Comparison of ENCODE assay signal across 17 cellular contexts in the genomic region with DNA sequence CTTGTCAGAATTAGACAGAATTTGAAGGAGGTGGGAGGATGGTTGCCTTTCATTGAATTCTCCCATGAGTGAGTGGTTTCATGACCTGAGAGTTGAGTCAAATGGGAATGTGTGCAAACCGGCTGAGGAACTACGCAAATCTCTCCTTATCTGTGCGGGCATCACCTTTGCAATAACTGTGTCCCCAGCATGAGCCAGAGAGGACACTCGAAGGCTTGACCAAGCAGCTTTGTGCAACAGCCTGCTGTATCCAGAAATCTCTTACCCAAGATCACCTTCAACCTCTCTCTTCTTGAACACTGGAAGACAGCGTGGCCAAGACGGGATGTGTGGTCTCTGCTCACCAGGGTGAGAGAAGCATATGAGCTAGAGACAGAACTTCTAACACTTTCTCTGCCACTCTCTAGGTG.
A peak's percentile ranks its signal among the peaks of the same experiment; 100 is the strongest.
DNase-seq lines count a peak whose midpoint lies in the region; ATAC-seq and TF ChIP-seq lines count a peak whose summit lies in the region.
"Had no signal": no experiment of that assay in that cellular context is flagged by ENCODE, and none has a peak within 500 bp of the region (broad histone marks: within the 10 kb centered on the region; RNA-seq: fewer than 3 reads in every experiment).

No MANE protein-coding gene starts in this region.

- intact Hi-C loops in right lobe of liver (cut with DNase I): loop anchor here in 1 of 2 donors (10.0 kb wide), 1 partner anchor 224 kb away; no protein-coding TSS in a partner anchor

- peak overlapping the region; percentile 91 for H3K27ac Mint-ChIP-seq in activated naive CD4-positive, alpha-beta T cell treated with anti-CD3 and anti-CD28 coated beads, Interleukin-2, amount 10 ng/mL, durations not matched to agents 7 days and 5 days
- H3K27ac Mint-ChIP-seq in activated naive CD8-positive, alpha-beta T cell treated with anti-CD3 and anti-CD28 coated beads, Interleukin-2, amount 50 U/mL, for 24 hours: peak overlapping the region; percentile 95
- peak overlapping the region; percentile 60 for H3K27ac Mint-ChIP-seq in stimulated activated naive B cell treated with anti-CD40 and anti-IgM and Interleukin-4, amounts not matched to agents 10 μg/mL and 1 μg/mL and 100 μg/mL, for 72 hours
- H3K27ac Mint-ChIP-seq: HFFc6, nephron had no signal

- no peak for ATAC-seq in activated naive CD8-positive, alpha-beta T cell treated with anti-CD3 and anti-CD28 coated beads, Interleukin-2, amount 50 U/mL, for 24 hours
- ATAC-seq in stimulated activated naive B cell treated with anti-CD40 and anti-IgM and Interleukin-4, amounts not matched to agents 10 μg/mL and 1 μg/mL and 100 μg/mL, for 72 hours (replicated peaks): no peak
- no peak for ATAC-seq in right lobe of liver
- ATAC-seq: esophagus mucosa had no signal

- no peak overlapping the region for H3K4me3 Mint-ChIP-seq in activated naive CD4-positive, alpha-beta T cell treated with anti-CD3 and anti-CD28 coated beads, Interleukin-2, amount 10 ng/mL, durations not matched to agents 7 days and 5 days
- H3K4me3 Mint-ChIP-seq in activated naive CD8-positive, alpha-beta T cell treated with anti-CD3 and anti-CD28 coated beads, Interleukin-2, amount 50 U/mL, for 24 hours: peak overlapping the region; percentile 10
- no peak overlapping the region for H3K4me3 Mint-ChIP-seq in stimulated activated naive B cell treated with anti-CD40 and anti-IgM and Interleukin-4, amounts not matched to agents 10 μg/mL and 1 μg/mL and 100 μg/mL, for 72 hours
- H3K4me3 Mint-ChIP-seq: HFFc6, nephron had no signal

- TF ChIP-seq CTCF in HL-60 (IDR thresholded peaks at IDR 0.05; ENCODE audit: insufficient read depth, low read length) (no peak), right lobe of liver (IDR thresholded peaks at IDR 0.05) (no peak)

- no peak for DNase-seq in activated naive CD4-positive, alpha-beta T cell treated with anti-CD3 and anti-CD28 coated beads, Interleukin-2, amount 10 ng/mL, durations not matched to agents 7 days and 5 days
- no peak for DNase-seq in activated naive CD4-positive, alpha-beta T cell treated with anti-CD3 and anti-CD28 coated beads, Interleukin-2, amount 50 U/mL, for 16 hours
- DNase-seq in HL-60 (ENCODE audit: low read depth in 1 of 2, low spot score in 1 of 2): no peak
- DNase-seq in activated naive CD8-positive, alpha-beta T cell treated with anti-CD3 and anti-CD28 coated beads, Interleukin-2, amount 50 U/mL, for 24 hours: no peak
- no peak for DNase-seq in stimulated activated naive B cell treated with anti-CD40 and anti-IgM and Interleukin-4, amounts not matched to agents 10 μg/mL and 1 μg/mL and 100 μg/mL, for 72 hours
- no peak for DNase-seq in right lobe of liver
- no peak for DNase-seq in NCI-H226
- DNase-seq in NCI-H524 treated with DMSO at 0.1 percent for 48 hours (lab: John Stamatoyannopoulos, UW): no peak
- DNase-seq: cortex of kidney, HFFc6, NCI-H1436 treated with DMSO at 0.1 percent for 48 hours, NCI-H345 had no signal

- peaks cover 3% of the 10 kb centered on the region for H3K27me3 Mint-ChIP-seq in activated naive CD4-positive, alpha-beta T cell treated with anti-CD3 and anti-CD28 coated beads, Interleukin-2, amount 10 ng/mL, durations not matched to agents 7 days and 5 days
- no peaks in the 10 kb centered on the region for H3K27me3 Mint-ChIP-seq in activated naive CD8-positive, alpha-beta T cell treated with anti-CD3 and anti-CD28 coated beads, Interleukin-2, amount 50 U/mL, for 24 hours
- H3K27me3 Mint-ChIP-seq in stimulated activated naive B cell treated with anti-CD40 and anti-IgM and Interleukin-4, amounts not matched to agents 10 μg/mL and 1 μg/mL and 100 μg/mL, for 72 hours: no peaks in the 10 kb centered on the region

- H3K4me3 ChIP-seq in HL-60 (replicated peaks; ENCODE audit: insufficient read depth, low read length): no peak overlapping the region
- no peak overlapping the region for H3K4me3 ChIP-seq in right lobe of liver
- H3K4me3 ChIP-seq: lung, SJSA1 had no signal

- no peaks in the 10 kb centered on the region for H3K4me1 ChIP-seq in right lobe of liver
- H3K4me1 ChIP-seq: SJSA1 had no signal

- peaks cover 99% of the 10 kb centered on the region for H3K4me1 Mint-ChIP-seq in activated naive CD4-positive, alpha-beta T cell treated with anti-CD3 and anti-CD28 coated beads, Interleukin-2, amount 10 ng/mL, durations not matched to agents 7 days and 5 days
- peaks cover 97% of the 10 kb centered on the region for H3K4me1 Mint-ChIP-seq in activated naive CD8-positive, alpha-beta T cell treated with anti-CD3 and anti-CD28 coated beads, Interleukin-2, amount 50 U/mL, for 24 hours
- peaks cover 74 to 88% of the 10 kb centered on the region in 2 donors for H3K4me1 Mint-ChIP-seq in stimulated activated naive B cell treated with anti-CD40 and anti-IgM and Interleukin-4, amounts not matched to agents 10 μg/mL and 1 μg/mL and 100 μg/mL, for 72 hours
- H3K4me1 Mint-ChIP-seq: nephron had no signal

- H3K27me3 ChIP-seq in HL-60 (ENCODE audit: insufficient read depth, poor library complexity, severe bottlenecking) (no peaks in the 10 kb centered on the region), right lobe of liver (no peaks in the 10 kb centered on the region)
- H3K27me3 ChIP-seq: SJSA1 had no signal

- WGBS in right lobe of liver (ENCODE audit: insufficient coverage, low coverage, low lambda C conversion rate, missing lambda C conversion rate): 51% methylated on average over 5 of the region's 6 CpGs

- no peaks in the 10 kb centered on the region for H3K9me3 ChIP-seq in right lobe of liver
- H3K9me3 ChIP-seq: SJSA1 had no signal

- H3K9me3 Mint-ChIP-seq in activated naive CD4-positive, alpha-beta T cell treated with anti-CD3 and anti-CD28 coated beads, Interleukin-2, amount 10 ng/mL, durations not matched to agents 7 days and 5 days: peaks cover 2% of the 10 kb centered on the region
- no peaks in the 10 kb centered on the region for H3K9me3 Mint-ChIP-seq in activated naive CD8-positive, alpha-beta T cell treated with anti-CD3 and anti-CD28 coated beads, Interleukin-2, amount 50 U/mL, for 24 hours
- H3K9me3 Mint-ChIP-seq in stimulated activated naive B cell treated with anti-CD40 and anti-IgM and Interleukin-4, amounts not matched to agents 10 μg/mL and 1 μg/mL and 100 μg/mL, for 72 hours: no peaks in the 10 kb centered on the region
- H3K9me3 Mint-ChIP-seq: nephron had no signal

- no peak for TF ChIP-seq POLR2A in right lobe of liver (IDR thresholded peaks at IDR 0.05)

- H3K27ac ChIP-seq in HL-60 (replicated peaks) (peak overlapping the region; percentile 16; the same call in 1 of the 2 replicates), right lobe of liver (no peak overlapping the region)
- H3K27ac ChIP-seq: KMS-11, SJSA1 had no signal

- CTCF ChIA-PET in activated naive CD4-positive, alpha-beta T cell treated with anti-CD3 and anti-CD28 coated beads, Interleukin-2, amount 10 ng/mL, durations not matched to agents 7 days and 5 days (lab: Charles Lee): interaction anchor here (0.8 to 2.2 kb wide), 10 partner anchors 16 to 208 kb away, joined by 3 to 9 read pairs (median 4); no protein-coding TSS in a partner anchor

- H3K36me3 Mint-ChIP-seq in activated naive CD4-positive, alpha-beta T cell treated with anti-CD3 and anti-CD28 coated beads, Interleukin-2, amount 10 ng/mL, durations not matched to agents 7 days and 5 days: peaks cover 15% of the 10 kb centered on the region
- H3K36me3 Mint-ChIP-seq in activated naive CD8-positive, alpha-beta T cell treated with anti-CD3 and anti-CD28 coated beads, Interleukin-2, amount 50 U/mL, for 24 hours (ENCODE audit: low read depth): peaks cover 3% of the 10 kb centered on the region
- peaks cover 0 to 6% of the 10 kb centered on the region in 2 donors for H3K36me3 Mint-ChIP-seq in stimulated activated naive B cell treated with anti-CD40 and anti-IgM and Interleukin-4, amounts not matched to agents 10 μg/mL and 1 μg/mL and 100 μg/mL, for 72 hours

- no peaks in the 10 kb centered on the region for H3K36me3 ChIP-seq in right lobe of liver
- H3K36me3 ChIP-seq: SJSA1 had no signal
